In the genomic region with DNA sequence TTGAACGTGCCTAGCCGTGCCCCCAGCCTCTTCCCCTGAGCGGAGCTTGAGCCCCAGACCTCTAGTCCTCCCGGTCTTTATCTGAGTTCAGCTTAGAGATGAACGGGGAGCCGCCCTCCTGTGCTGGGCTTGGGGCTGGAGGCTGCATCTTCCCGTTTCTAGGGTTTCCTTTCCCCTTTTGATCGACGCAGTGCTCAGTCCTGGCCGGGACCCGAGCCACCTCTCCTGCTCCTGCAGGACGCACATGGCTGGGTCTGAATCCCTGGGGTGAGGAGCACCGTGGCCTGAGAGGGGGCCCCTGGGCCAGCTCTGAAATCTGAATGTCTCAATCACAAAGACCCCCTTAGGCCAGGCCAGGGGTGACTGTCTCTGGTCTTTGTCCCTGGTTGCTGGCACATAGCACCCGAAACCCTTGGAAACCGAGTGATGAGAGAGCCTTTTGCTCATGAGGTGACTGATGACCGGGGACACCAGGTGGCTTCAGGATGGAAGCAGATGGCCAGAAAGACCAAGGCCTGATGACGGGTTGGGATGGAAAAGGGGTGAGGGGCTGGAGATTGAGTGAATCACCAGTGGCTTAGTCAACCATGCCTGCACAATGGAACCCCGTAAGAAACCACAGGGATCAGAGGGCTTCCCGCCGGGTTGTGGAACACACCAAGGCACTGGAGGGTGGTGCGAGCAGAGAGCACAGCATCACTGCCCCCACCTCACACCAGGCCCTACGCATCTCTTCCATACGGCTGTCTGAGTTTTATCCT, we compare ENCODE assay signal across 8 cellular contexts. TPM values are rescaled to one million over a fixed set of nuclear protein-coding genes. Genes with fewer than 3 reads are reported as not detected.
DNase-seq lines count a peak whose midpoint lies in the region; ATAC-seq and TF ChIP-seq lines count a peak whose summit lies in the region.

No MANE protein-coding gene starts in this region.

- H3K36me3 ChIP-seq in SJCRH30: no peaks in the 10 kb centered on the region

- ATAC-seq in HG03196 (IDR thresholded peaks at IDR 0.05; ENCODE audit: unreplicated experiment): peak; percentile 6
- peak; percentile 26 for ATAC-seq in left lobe of liver

- H3K4me3 ChIP-seq in SJCRH30: peak overlapping the region; percentile 73

- no peaks in the 10 kb centered on the region for H3K9me3 Mint-ChIP-seq in chondrocyte (ENCODE audit: low read depth)

- DNase-seq in NCI-H1105 treated with DMSO at 0.1 percent for 48 hours (lab: John Stamatoyannopoulos, UW) (peak; percentile 6), NCI-H1105 (lab: John Stamatoyannopoulos, UW) (no peak), SJCRH30 (peak; percentile 64 to 73), chondrocyte (ENCODE audit: low spot score) (no peak), left lobe of liver (ENCODE audit: low spot score) (peak; percentile 47), substantia nigra (lab: John Stamatoyannopoulos, UW) (peak in 5 of 49 donors; percentile 30 to 56 (median 41))
- DNase-seq in stimulated activated CD8-positive, alpha-beta memory T cell treated with anti-CD3 and anti-CD28 coated beads, Interleukin-4, amount 100 ng/mL, for 48 hours: no peak

- H3K27ac ChIP-seq in SJCRH30: peak overlapping the region; percentile 68
- peak overlapping the region; percentile 69 for H3K27ac ChIP-seq in substantia nigra (ENCODE audit: low read depth, low read length, poor library complexity, severe bottlenecking)

- peaks cover 34% of the 10 kb centered on the region for H3K4me1 ChIP-seq in SJCRH30

- H3K27me3 ChIP-seq in SJCRH30: no peaks in the 10 kb centered on the region

- no peaks in the 10 kb centered on the region for H3K27me3 Mint-ChIP-seq in chondrocyte (ENCODE audit: low read depth)

- peaks cover 14% of the 10 kb centered on the region for H3K4me1 Mint-ChIP-seq in chondrocyte (ENCODE audit: low read depth)

- H3K9me3 ChIP-seq in SJCRH30 (replicated peaks): no peaks in the 10 kb centered on the region

- peak overlapping the region; percentile 89 for H3K4me3 Mint-ChIP-seq in chondrocyte (ENCODE audit: unreplicated experiment)

- H3K27ac Mint-ChIP-seq in chondrocyte (ENCODE audit: unreplicated experiment): peak overlapping the region; percentile 57

- TF ChIP-seq CTCF in chondrocyte (IDR thresholded peaks at IDR 0.05): no peak

- no peaks in the 10 kb centered on the region for H3K36me3 Mint-ChIP-seq in chondrocyte (ENCODE audit: low read depth)

RNA-seq across cellular contexts. Expression of a gene that starts 0.7 kb away (rescaled TPM):
- total RNA-seq in SJCRH30 (2014; rRNA removed; shearing (Covaris generic)): 17.5 and 23.1 TPM in 2 replicates
- total RNA-seq in chondrocyte (42.3 to 59.8 TPM (median 45.7 TPM) in 3 replicates), left lobe of liver (50.6 TPM)

RNA-seq across cellular contexts. Expression of a gene that starts 44.8 kb away (rescaled TPM):
- total RNA-seq in SJCRH30 (2014; rRNA removed; shearing (Covaris generic)): 362 and 371 TPM in 2 replicates
- total RNA-seq in chondrocyte (63.2 to 76.2 TPM (median 64.0 TPM) in 3 replicates), left lobe of liver (21.8 TPM)

Comparison
In these comparisons a context has a peak if more than half of its experiments do, and no peak if none do; other contexts are left out.
1. DNase-seq: peak in NCI-H1105 treated with DMSO at 0.1 percent for 48 hours (single experiment), SJCRH30 (2 of 2) and left lobe of liver (single experiment); none in NCI-H1105 (single experiment), chondrocyte (single experiment) and stimulated activated CD8-positive, alpha-beta memory T cell treated with anti-CD3 and anti-CD28 coated beads, Interleukin-4, amount 100 ng/mL, for 48 hours (single experiment).